In genomic region chr18:12652861-12653401, GRCh38 we compare ENCODE assay signal across 9 cellular contexts. TPM values are rescaled to one million over a fixed set of nuclear protein-coding genes. Genes with fewer than 3 reads are reported as not detected.
DNase-seq lines count a peak whose midpoint lies in the region; ATAC-seq and TF ChIP-seq lines count a peak whose summit lies in the region.
"Had no signal": no experiment of that assay in that cellular context is flagged by ENCODE, and none has a peak within 500 bp of the region (broad histone marks: within the 10 kb centered on the region; RNA-seq: fewer than 3 reads in every experiment).

No MANE protein-coding gene starts in this region.

- DNase-seq in GM23338 (ENCODE audit: low spot score): no peak
- DNase-seq in NB4 (ENCODE audit: low read depth): peak; percentile 52
- DNase-seq in chondrocyte (ENCODE audit: low spot score): no peak
- DNase-seq in occipital lobe (lab: John Stamatoyannopoulos, UW): peak; percentile 4
- DNase-seq in NCI-H2029 treated with DMSO at 0.1 percent for 48 hours (lab: John Stamatoyannopoulos, UW): no peak
- no peak for DNase-seq in NCI-H526 (lab: John Stamatoyannopoulos, UW)
- DNase-seq: SHP77 treated with DMSO at 0.1 percent for 48 hours had no signal

- H3K27me3 Mint-ChIP-seq in GM23338 (ENCODE audit: insufficient read depth, low read depth, poor library complexity): peaks cover 19% of the 10 kb centered on the region
- H3K27me3 Mint-ChIP-seq in chondrocyte (ENCODE audit: low read depth): no peaks in the 10 kb centered on the region

- H2AFZ ChIP-seq in GM23338: no peak overlapping the region

- H3K36me3 Mint-ChIP-seq in GM23338 (ENCODE audit: low read depth): no peaks in the 10 kb centered on the region
- no peaks in the 10 kb centered on the region for H3K36me3 Mint-ChIP-seq in chondrocyte (ENCODE audit: low read depth)

- H3K9me3 Mint-ChIP-seq in GM23338: no peaks in the 10 kb centered on the region; the same call in 2 of the 3 replicates
- no peaks in the 10 kb centered on the region for H3K9me3 Mint-ChIP-seq in chondrocyte (ENCODE audit: low read depth)

- H3K27me3 ChIP-seq in GM23338 (ENCODE audit: insufficient read depth): peaks cover 21% of the 10 kb centered on the region

- H3K4me1 Mint-ChIP-seq in GM23338 (peaks cover 32% of the 10 kb centered on the region), chondrocyte (ENCODE audit: low read depth) (peaks cover 61% of the 10 kb centered on the region)

- H3K79me2 ChIP-seq in GM23338 (replicated peaks; ENCODE audit: insufficient read depth): peaks cover 50% of the 10 kb centered on the region

- H4K20me1 ChIP-seq in GM23338 (replicated peaks; ENCODE audit: insufficient read depth): peaks cover 5% of the 10 kb centered on the region; the same call in 1 of the 2 replicates

- H3K9me2 ChIP-seq in GM23338 (ENCODE audit: insufficient read depth): no peaks in the 10 kb centered on the region

- no peak overlapping the region for H3K4me3 ChIP-seq in GM23338
- no peak overlapping the region for H3K4me3 ChIP-seq in NB4 (ENCODE audit: low read depth, low read length)

- ATAC-seq in GM23338 (no peak), HG03159 (IDR thresholded peaks at IDR 0.05; ENCODE audit: unreplicated experiment) (no peak), GM18511 (IDR thresholded peaks at IDR 0.05; ENCODE audit: unreplicated experiment) (no peak)

- TF ChIP-seq POLR2A in NB4 (IDR thresholded peaks at IDR 0.05; ENCODE audit: extremely low read depth, insufficient read length): no peak

- H3K36me3 ChIP-seq in GM23338 (ENCODE audit: insufficient read depth): no peaks in the 10 kb centered on the region

- H3K4me1 ChIP-seq in GM23338 (ENCODE audit: insufficient read depth): peaks cover 31% of the 10 kb centered on the region

- 0 out of 2 replicates have a peak overlapping the region, but pooled peaks have one; percentile 13 for H3K27ac Mint-ChIP-seq in GM23338
- peak overlapping the region; percentile 74 for H3K27ac Mint-ChIP-seq in chondrocyte (ENCODE audit: unreplicated experiment)

- H3K27ac ChIP-seq in GM23338 (ENCODE audit: low read depth): no peak overlapping the region

- H3K4me3 Mint-ChIP-seq in GM23338 (no peak overlapping the region), chondrocyte (ENCODE audit: unreplicated experiment) (no peak overlapping the region)

- TF ChIP-seq CTCF in GM23338 (conservative IDR thresholded peaks at IDR 0.05; ENCODE audit: low read depth in 2 of 2): no peak
- TF ChIP-seq CTCF in NB4 (IDR thresholded peaks at IDR 0.05; ENCODE audit: low read depth, low read length): no peak
- no peak for TF ChIP-seq CTCF in chondrocyte (IDR thresholded peaks at IDR 0.05)

- H3F3A ChIP-seq in GM23338 (replicated peaks; ENCODE audit: low read depth): peaks cover 3% of the 10 kb centered on the region; the same call in 1 of the 2 replicates

- H3K4me2 ChIP-seq in GM23338: no peak overlapping the region

TF ChIP-seq in GM23338, 12 proteins besides CTCF, POLR2A, EP300 and RAD21:
- no peak for TF ChIP-seq STAT1 (IDR thresholded peaks at IDR 0.05; ENCODE audit: unreplicated experiment)
- TF ChIP-seq ZNF114 (CRISPR knock-in tag; IDR thresholded peaks at IDR 0.05): no peak
TF ChIP-seq in GM23338: peak in this region for 0.

RNA-seq across cellular contexts. Expression of gene SPIRE1, which starts 5.0 kb away (rescaled TPM):
- total RNA-seq in GM23338 (2014; rRNA removed; shearing (Covaris generic)): 15.5 and 16.6 TPM in 2 replicates
- 2.9 and 5.0 TPM in 2 replicates for polyA plus RNA-seq in GM23338 (2016; fragmentation: Nextera tagmentation; extraction: Ambion mirVana)
- total RNA-seq in chondrocyte (38.3 to 65.8 TPM (median 57.8 TPM) in 3 replicates), occipital lobe (128 TPM)

RNA-seq across cellular contexts. Expression of gene CEP76, which starts 49.6 kb away (rescaled TPM):
- 17.9 and 25.9 TPM in 2 replicates for total RNA-seq in GM23338 (2014; rRNA removed; shearing (Covaris generic))
- polyA plus RNA-seq in GM23338 (2016; fragmentation: Nextera tagmentation; extraction: Ambion mirVana): 10.4 and 11.2 TPM in 2 replicates
- total RNA-seq in chondrocyte: 5.2 to 6.8 TPM (median 5.8 TPM) in 3 replicates
- total RNA-seq in occipital lobe: 22.5 TPM

RNA-seq across cellular contexts. Expression of gene PSMG2, which starts 49.9 kb away (rescaled TPM):
- total RNA-seq in GM23338 (2014; rRNA removed; shearing (Covaris generic)): 87.8 and 93.9 TPM in 2 replicates
- 151 and 154 TPM in 2 replicates for polyA plus RNA-seq in GM23338 (2016; fragmentation: Nextera tagmentation; extraction: Ambion mirVana)
- 44.4 to 48.8 TPM (median 48.7 TPM) in 3 replicates for total RNA-seq in chondrocyte
- 73.2 TPM for total RNA-seq in occipital lobe

Comparison
In these comparisons a context has a peak if more than half of its experiments do, and no peak if none do; other contexts are left out.
1. DNase-seq: peak in NB4 (single experiment) and occipital lobe (single experiment); none in GM23338 (single experiment), chondrocyte (single experiment), NCI-H2029 treated with DMSO at 0.1 percent for 48 hours (single experiment) and NCI-H526 (0 of 2).